ENCODE assay signal across 8 cellular contexts in the genomic region with DNA sequence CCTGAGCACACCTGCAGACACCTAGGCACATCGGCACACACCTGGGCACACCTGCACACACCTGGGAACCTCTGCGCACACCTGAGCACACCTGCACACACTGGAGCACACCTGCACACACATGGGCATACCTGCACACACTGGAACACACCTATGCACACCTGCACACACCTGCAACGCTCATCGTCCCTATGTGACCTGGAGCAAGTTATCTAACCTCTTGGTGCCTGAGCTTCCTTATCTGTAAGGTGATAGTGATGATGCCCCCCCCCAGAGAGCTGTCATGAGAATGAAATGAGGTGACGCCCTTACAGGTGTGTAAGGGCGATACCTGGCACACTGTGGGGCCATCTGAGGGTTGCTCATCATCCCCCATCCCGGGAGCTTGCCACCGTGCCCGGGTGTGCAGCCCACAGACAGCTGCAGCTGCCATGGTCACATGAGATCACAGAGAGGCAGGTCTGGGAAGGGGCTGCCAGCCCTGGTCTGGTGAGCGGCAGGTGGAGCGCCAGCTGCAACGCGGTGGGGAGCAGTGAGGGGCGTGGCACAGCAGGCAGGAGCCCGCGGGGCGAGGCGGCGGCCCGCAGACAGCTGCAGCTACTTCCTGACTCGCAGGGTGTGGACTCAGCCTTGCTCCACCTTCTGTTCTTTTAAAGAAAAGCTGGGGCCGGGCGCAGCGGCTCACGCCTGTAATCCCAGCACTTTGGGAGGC. TPM values are rescaled to one million over a fixed set of nuclear protein-coding genes. Genes with fewer than 3 reads are reported as not detected.
A peak's percentile ranks its signal among the peaks of the same experiment; 100 is the strongest.
DNase-seq lines count a peak whose midpoint lies in the region; ATAC-seq and TF ChIP-seq lines count a peak whose summit lies in the region.

No MANE protein-coding gene starts in this region.

- intact Hi-C loops in Panc1 (cut with micrococcal nuclease; ENCODE audit: unreplicated experiment), result no loop called here

- peak overlapping the region; percentile 30 for H3K4me3 Mint-ChIP-seq in mesothelial cell of epicardium

- H3K36me3 ChIP-seq in MG63 (no peaks in the 10 kb centered on the region), Panc1 (ENCODE audit: control insufficient read depth, insufficient read depth, low read length) (no peaks in the 10 kb centered on the region)

- no peak overlapping the region for H3K4me3 ChIP-seq in MG63
- H3K4me3 ChIP-seq in Panc1 (ENCODE audit: low read depth in 2 of 2, low read length in 2 of 2), result no peak overlapping the region

- peaks cover 32% of the 10 kb centered on the region for H3K4me1 Mint-ChIP-seq in mesothelial cell of epicardium

- POLR2A ChIA-PET in Panc1 (lab: Charles Lee), result no interaction called here

- no peaks in the 10 kb centered on the region for H3K9me3 Mint-ChIP-seq in mesothelial cell of epicardium

- no peaks in the 10 kb centered on the region for H3K9me3 ChIP-seq in MG63
- H3K9me3 ChIP-seq in Panc1 (ENCODE audit: control insufficient read depth, insufficient read depth, low read depth, low read length), result no peaks in the 10 kb centered on the region

- TF ChIP-seq CTCF in Panc1 (IDR thresholded peaks at IDR 0.05) (no peak), mesothelial cell of epicardium (IDR thresholded peaks at IDR 0.05; ENCODE audit: unreplicated experiment) (no peak)

- BruUV-seq in Panc1 (replicated peaks; lab: Mats Ljungman, UMichigan), result no TSS peak

- in situ Hi-C loops in ACHN (cut with HindIII; ENCODE audit: low pct_ligation_motif_present, low pct_unique_long_range_greater_than_20kb, low sequenced_read_pairs) (no loop called here), Panc1 (cut with HindIII; ENCODE audit: low pct_unique_long_range_greater_than_20kb, low sequenced_read_pairs) (no loop called here)

- H3K27me3 ChIP-seq in MG63 (peaks cover 9% of the 10 kb centered on the region; the same call in 1 of the 2 replicates), Panc1 (ENCODE audit: control insufficient read depth, insufficient read depth, low read length) (no peaks in the 10 kb centered on the region)

- H3K4me1 ChIP-seq in Panc1 (ENCODE audit: control insufficient read depth, insufficient read depth, low read length), result peaks cover 10% of the 10 kb centered on the region

- CTCF ChIA-PET in Panc1 (lab: Charles Lee), result interaction anchor here (0.7 kb wide), 1 partner anchor 356 kb away, joined by 4 read pairs; no protein-coding TSS in a partner anchor

- peak; percentile 42 for DNase-seq in ACHN
- peak; percentile 49 for DNase-seq in MG63
- DNase-seq in Panc1 (ENCODE audit: low read depth, low spot score), result no peak
- DNase-seq in activated gamma-delta T cell treated with Interleukin-2 at 50 U/mL for 16 hours, result peak; percentile 66
- DNase-seq in mesothelial cell of epicardium (ENCODE audit: low spot score in 2 of 2, unreplicated experiment in 2 of 2), result no peak

- H3K27ac Mint-ChIP-seq in mesothelial cell of epicardium, result peak overlapping the region; percentile 30

- ATAC-seq in GM19395 (IDR thresholded peaks at IDR 0.05; ENCODE audit: unreplicated experiment), result peak; percentile 83
- peak; percentile 55 for ATAC-seq in Panc1
- ATAC-seq in HG03439 (IDR thresholded peaks at IDR 0.05; ENCODE audit: unreplicated experiment), result no peak
- no peak for ATAC-seq in HG03442 (IDR thresholded peaks at IDR 0.05; ENCODE audit: unreplicated experiment)

- no peak overlapping the region for H3K27ac ChIP-seq in Panc1 (ENCODE audit: low read length)

- H3K27me3 Mint-ChIP-seq in mesothelial cell of epicardium (ENCODE audit: low read depth), result peaks cover 85% of the 10 kb centered on the region

- H3K36me3 Mint-ChIP-seq in mesothelial cell of epicardium, result no peaks in the 10 kb centered on the region

RNA-seq across cellular contexts. Expression of a gene that starts 59.9 kb away (rescaled TPM):
- total RNA-seq in MG63 (2014; rRNA removed; shearing (Covaris generic); ENCODE audit: low replicate concordance), result 10.7 and 12.7 TPM in 2 replicates
- total RNA-seq in Panc1 (2021; ENCODE audit: unreplicated experiment) (104 TPM), mesothelial cell of epicardium (109 to 119 TPM (median 115 TPM) in 3 replicates)
- polyA plus RNA-seq in Panc1 (2012; ENCODE audit: insufficient read length), result 132 TPM

Comparison
In these comparisons a context has a peak if more than half of its experiments do, and no peak if none do; other contexts are left out.
1. DNase-seq: peak in ACHN (single experiment), MG63 (single experiment) and activated gamma-delta T cell treated with Interleukin-2 at 50 U/mL for 16 hours (single experiment); none in Panc1 (single experiment) and mesothelial cell of epicardium (0 of 2).
2. ATAC-seq: peak in GM19395 (single experiment) and Panc1 (single experiment); none in HG03439 (single experiment) and HG03442 (single experiment).